ENCODE assay signal across 14 cellular contexts in the genomic region with DNA sequence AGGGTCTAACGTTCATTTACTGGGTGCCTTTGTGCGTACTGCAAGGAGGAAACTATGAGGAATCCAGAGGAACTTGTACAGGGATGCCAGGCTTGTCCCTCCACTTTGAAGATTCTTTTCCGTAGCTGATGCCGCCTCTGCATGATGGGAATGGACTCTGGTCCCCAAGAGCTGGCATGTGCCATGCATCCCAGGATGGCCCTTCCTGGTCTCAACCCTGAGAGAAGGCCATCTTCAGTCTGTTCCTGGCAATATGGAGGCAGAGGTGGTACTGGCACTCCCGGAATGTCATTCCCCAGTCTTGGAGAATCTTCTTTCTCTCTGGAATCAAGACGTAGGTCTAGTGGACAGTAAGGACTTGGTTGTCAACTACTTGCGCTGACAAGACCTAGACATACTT.
"Had no signal": no experiment of that assay in that cellular context is flagged by ENCODE, and none has a peak within 500 bp of the region (broad histone marks: within the 10 kb centered on the region; RNA-seq: fewer than 3 reads in every experiment).

No MANE protein-coding gene starts in this region.

- H3K9me3 Mint-ChIP-seq: activated T-helper 1 cell treated with anti-CD3 and anti-CD28 coated beads, Interleukin-12 subunit alpha, Interleukin-12 subunit beta, Interleukin-2, Interleukin-4 antibody, amounts not matched to agents 30 ng/mL and 10 ng/mL and 1 ng/mL, durations not matched to agents 14 hours and 24 hours and 36 hours had no signal

- H3K4me3 Mint-ChIP-seq: activated T-helper 1 cell treated with anti-CD3 and anti-CD28 coated beads, Interleukin-12 subunit alpha, Interleukin-12 subunit beta, Interleukin-2, Interleukin-4 antibody, amounts not matched to agents 30 ng/mL and 10 ng/mL and 1 ng/mL, durations not matched to agents 14 hours and 24 hours and 36 hours; stimulated activated effector memory CD8-positive, alpha-beta T cell treated with anti-CD3 and anti-CD28 coated beads, Interleukin-12 subunit alpha, Interleukin-12 subunit beta, amount 100 ng/mL, for 72 hours had no signal

- H3K4me1 ChIP-seq: heart left ventricle had no signal

- H3K9me3 ChIP-seq: heart left ventricle had no signal

- H3K27ac ChIP-seq: coronary artery, heart left ventricle had no signal

- H3K27me3 ChIP-seq: heart left ventricle had no signal

- H3K4me3 ChIP-seq: coronary artery, heart left ventricle had no signal

- H3K36me3 ChIP-seq: heart left ventricle had no signal

- H3K4me1 Mint-ChIP-seq: stimulated activated effector memory CD8-positive, alpha-beta T cell treated with anti-CD3 and anti-CD28 coated beads, Interleukin-12 subunit alpha, Interleukin-12 subunit beta, amount 100 ng/mL, for 72 hours had no signal

- H3K27ac Mint-ChIP-seq: activated T-helper 1 cell treated with anti-CD3 and anti-CD28 coated beads, Interleukin-12 subunit alpha, Interleukin-12 subunit beta, Interleukin-2, Interleukin-4 antibody, amounts not matched to agents 30 ng/mL and 10 ng/mL and 1 ng/mL, durations not matched to agents 14 hours and 24 hours and 36 hours; stimulated activated effector memory CD8-positive, alpha-beta T cell treated with anti-CD3 and anti-CD28 coated beads, Interleukin-12 subunit alpha, Interleukin-12 subunit beta, amount 100 ng/mL, for 72 hours had no signal

- ATAC-seq: heart left ventricle; right cardiac atrium; stimulated activated effector memory CD8-positive, alpha-beta T cell treated with anti-CD3 and anti-CD28 coated beads, Interleukin-12 subunit alpha, Interleukin-12 subunit beta, amount 100 ng/mL, for 72 hours had no signal

- DNase-seq: activated naive CD4-positive, alpha-beta T cell treated with Interleukin-2 at 50 U/mL for 16 hours; central memory CD4-positive, alpha-beta T cell; effector CD4-positive, alpha-beta T cell; foreskin melanocyte; heart left ventricle; posterior cingulate gyrus; right cardiac atrium; small intestine; substantia nigra; SW 1271; trophoblast cell had no signal

- H3K36me3 Mint-ChIP-seq: stimulated activated effector memory CD8-positive, alpha-beta T cell treated with anti-CD3 and anti-CD28 coated beads, Interleukin-12 subunit alpha, Interleukin-12 subunit beta, amount 100 ng/mL, for 72 hours had no signal
